ENCODE assay signal across 10 cellular contexts in genomic region chr16:31441956-31442355, GRCh38. TPM values are rescaled to one million over a fixed set of nuclear protein-coding genes. Genes with fewer than 3 reads are reported as not detected.
DNase-seq lines count a peak whose midpoint lies in the region; ATAC-seq and TF ChIP-seq lines count a peak whose summit lies in the region.
"Had no signal": no experiment of that assay in that cellular context is flagged by ENCODE, and none has a peak within 500 bp of the region (broad histone marks: within the 10 kb centered on the region; RNA-seq: fewer than 3 reads in every experiment).

No MANE protein-coding gene starts in this region.

- H2BK120ac ChIP-seq in mesenchymal stem cell (ENCODE audit: low read depth, low read length), result no peak overlapping the region

- no peak for ATAC-seq in body of pancreas

- H3K27me3 ChIP-seq in body of pancreas (no peaks in the 10 kb centered on the region), mesenchymal stem cell (ENCODE audit: control insufficient read depth in 1 of 2, insufficient read depth in 1 of 2, low read length in 2 of 2) (no peaks in the 10 kb centered on the region), tibial nerve (no peaks in the 10 kb centered on the region)

- H3K4me2 ChIP-seq in mesenchymal stem cell (ENCODE audit: low read length, poor library complexity, severe bottlenecking), result no peak overlapping the region

- no peak overlapping the region for H2BK15ac ChIP-seq in mesenchymal stem cell (ENCODE audit: low read depth, poor library complexity, severe bottlenecking)

- no peak overlapping the region for H3K14ac ChIP-seq in mesenchymal stem cell (ENCODE audit: low read length in 2 of 2)

- peak overlapping the region in 3 of 4 donors; percentile 91 to 94 (median 92) for H3K27ac ChIP-seq in body of pancreas
- no peak overlapping the region for H3K27ac ChIP-seq in mesenchymal stem cell (ENCODE audit: low read length, poor library complexity, severe bottlenecking)
- H3K27ac ChIP-seq in tibial nerve, result peak overlapping the region in 2 of 4 donors; percentile 78 to 88

- no peaks in the 10 kb centered on the region for H3K27me3 Mint-ChIP-seq in activated T-cell treated with anti-CD3 and anti-CD28 coated beads, Interleukin-2, amount 50 U/mL, for 24 hours

- H3K4me3 ChIP-seq in body of pancreas (peak overlapping the region; percentile 41 to 60), mesenchymal stem cell (ENCODE audit: insufficient read depth in 1 of 2, low read depth in 1 of 2, low read length in 2 of 2) (peak overlapping the region in 1 of 2 experiments; percentile 87), tibial nerve (peak overlapping the region; percentile 64 to 77 (median 72))

- H3K23ac ChIP-seq in mesenchymal stem cell (ENCODE audit: low read length in 2 of 2), result no peak overlapping the region

- no peak overlapping the region for H2BK5ac ChIP-seq in mesenchymal stem cell (ENCODE audit: low read depth, low read length, poor library complexity, severe bottlenecking)

- H3K9me3 Mint-ChIP-seq in activated T-cell treated with anti-CD3 and anti-CD28 coated beads, Interleukin-2, amount 50 U/mL, for 24 hours, result no peaks in the 10 kb centered on the region

- TF ChIP-seq EP300 in tibial nerve (IDR thresholded peaks at IDR 0.05), result no peak

- H2BK12ac ChIP-seq in mesenchymal stem cell (ENCODE audit: low read length in 2 of 2), result no peak overlapping the region

- peaks cover 26% of the 10 kb centered on the region for H3K4me1 Mint-ChIP-seq in activated T-cell treated with anti-CD3 and anti-CD28 coated beads, Interleukin-2, amount 50 U/mL, for 24 hours (ENCODE audit: low read depth)

- H3K36me3 ChIP-seq in body of pancreas (replicated peaks in 1 of 2; ENCODE audit: insufficient read depth in 1 of 2, low read depth in 2 of 2) (no peaks in the 10 kb centered on the region), mesenchymal stem cell (ENCODE audit: control insufficient read depth in 1 of 2, insufficient read depth in 2 of 2, low read depth in 1 of 2, low read length in 2 of 2) (no peaks in the 10 kb centered on the region), tibial nerve (no peaks in the 10 kb centered on the region)

- H3K9me3 ChIP-seq in body of pancreas, result no peaks in the 10 kb centered on the region
- H3K9me3 ChIP-seq in mesenchymal stem cell (ENCODE audit: control insufficient read depth, low read length), result no peaks in the 10 kb centered on the region
- no peaks in the 10 kb centered on the region for H3K9me3 ChIP-seq in tibial nerve

- H3K18ac ChIP-seq in mesenchymal stem cell (ENCODE audit: low read depth in 1 of 2, low read length in 2 of 2), result no peak overlapping the region

- H2AFZ ChIP-seq in mesenchymal stem cell (ENCODE audit: low read depth, low read length), result no peak overlapping the region

- H3K4me1 ChIP-seq in body of pancreas (peaks cover 8% of the 10 kb centered on the region), mesenchymal stem cell (ENCODE audit: control insufficient read depth, insufficient read depth, low read depth, low read length) (peaks cover 8% of the 10 kb centered on the region), tibial nerve (peaks cover 0 to 19% (median 0%) of the 10 kb centered on the region in 4 donors)

- DNase-seq in activated T-cell treated with anti-CD3 and anti-CD28 coated beads, Interleukin-2, amount 50 U/mL, for 24 hours, result no peak
- no peak for DNase-seq in activated T-cell treated with anti-CD3 and anti-CD28 coated beads, Interleukin-2, amount 50 U/mL, for 1 hour
- peak in 1 of 4 donors; percentile 35 for DNase-seq in body of pancreas
- DNase-seq in mesenchymal stem cell, result no peak
- no peak for DNase-seq in tibial nerve (ENCODE audit: low spot score in 2 of 2)
- DNase-seq in NCI-H1436 treated with DMSO at 0.1 percent for 48 hours (lab: John Stamatoyannopoulos, UW), result no peak
- DNase-seq in SIG-M5 treated with dmso at 0.1 percent for 504 hours (lab: John Stamatoyannopoulos, UW; ENCODE audit: unreplicated experiment), result no peak
- no peak for DNase-seq in activated CD4-positive, CD25-positive, alpha-beta regulatory T cell treated with anti-CD3 and anti-CD28 coated beads, Interleukin-2, amount 50 U/mL, for 72 hours
- DNase-seq: NCI-H1105 had no signal

- H3K9ac ChIP-seq in mesenchymal stem cell (ENCODE audit: low read length), result peak overlapping the region; percentile 92

- no peak overlapping the region for H2AK5ac ChIP-seq in mesenchymal stem cell (ENCODE audit: low read length, severe bottlenecking)

- H3K4ac ChIP-seq in mesenchymal stem cell (ENCODE audit: low read depth in 1 of 2, low read length in 2 of 2), result peak overlapping the region in 1 of 2 experiments; percentile 64

- no peak for TF ChIP-seq CTCF in body of pancreas (IDR thresholded peaks at IDR 0.05)
- no peak for TF ChIP-seq CTCF in tibial nerve (IDR thresholded peaks at IDR 0.05)

- H3K79me1 ChIP-seq in mesenchymal stem cell (replicated peaks; ENCODE audit: low read length, poor library complexity, severe bottlenecking), result no peaks in the 10 kb centered on the region

- TF ChIP-seq POLR2A in body of pancreas (IDR thresholded peaks at IDR 0.05) (no peak), tibial nerve (IDR thresholded peaks at IDR 0.05) (no peak)

- peak overlapping the region; percentile 41 for H3K27ac Mint-ChIP-seq in activated T-cell treated with anti-CD3 and anti-CD28 coated beads, Interleukin-2, amount 50 U/mL, for 24 hours

- H3K4me3 Mint-ChIP-seq in activated T-cell treated with anti-CD3 and anti-CD28 coated beads, Interleukin-2, amount 50 U/mL, for 24 hours, result peak overlapping the region; percentile 71

- H4K8ac ChIP-seq in mesenchymal stem cell (ENCODE audit: low read length), result no peak overlapping the region

- intact Hi-C loops in body of pancreas (cut with DNase I), result no loop called here

- WGBS in body of pancreas, 2 donors, result 58 to 71% methylated on average over 33 to 34 of the region's 34 CpGs
- WGBS in mesenchymal stem cell, result 86% methylated on average over 19 of the region's 34 CpGs
- WGBS in tibial nerve, 2 donors, result 59 to 73% methylated on average over 32 to 34 of the region's 34 CpGs

- no peaks in the 10 kb centered on the region for H3K36me3 Mint-ChIP-seq in activated T-cell treated with anti-CD3 and anti-CD28 coated beads, Interleukin-2, amount 50 U/mL, for 24 hours (ENCODE audit: low read depth)

- H4K91ac ChIP-seq in mesenchymal stem cell (ENCODE audit: low read length), result peak overlapping the region; percentile 61

RNA-seq across cellular contexts. Expression of gene ZNF843, which starts 0.6 kb away (rescaled TPM):
- 1 to 10 TPM; 3.6 to 4.7 TPM for total RNA-seq in body of pancreas
- 0.36 TPM for polyA plus RNA-seq in mesenchymal stem cell (2013, experiment 1 of 2)
- polyA plus RNA-seq in mesenchymal stem cell (2013, experiment 2 of 2), result 0.34 TPM
- 1 to 10 TPM; 1.5 to 2.5 (median 2.1) TPM for total RNA-seq in tibial nerve
- total RNA-seq: mononuclear cell had no signal

RNA-seq across cellular contexts. Expression of gene COX6A2, which starts 13.8 kb away (rescaled TPM):
- not detected for total RNA-seq in body of pancreas
- not detected for polyA plus RNA-seq in mesenchymal stem cell (2013, experiment 1 of 2)
- not detected for polyA plus RNA-seq in mesenchymal stem cell (2013, experiment 2 of 2)
- not detected for total RNA-seq in tibial nerve
- total RNA-seq: mononuclear cell had no signal

RNA-seq across cellular contexts. Expression of gene ARMC5, which starts 17.3 kb away (rescaled TPM):
- 10 to 100 TPM in 1 of 2 donors, 1 to 10 TPM in 1; 4.2 to 13.2 TPM for total RNA-seq in body of pancreas
- 5.3 TPM for polyA plus RNA-seq in mesenchymal stem cell (2013, experiment 1 of 2)
- polyA plus RNA-seq in mesenchymal stem cell (2013, experiment 2 of 2), result 5.0 TPM
- 10 to 100 TPM in 1 of 4 donors, 1 to 10 TPM in 3; 6.6 to 11.6 (median 9.1) TPM for total RNA-seq in tibial nerve

RNA-seq across cellular contexts. Expression of gene TGFB1I1, which starts 30.0 kb away (rescaled TPM):
- total RNA-seq in body of pancreas (10 to 100 TPM in 1 of 2 donors, 1 to 10 TPM in 1; 8.6 to 16.6 TPM), tibial nerve (10 to 100 TPM; 29.3 to 68.7 (median 53.5) TPM)
- 125 TPM for polyA plus RNA-seq in mesenchymal stem cell (2013, experiment 1 of 2)
- polyA plus RNA-seq in mesenchymal stem cell (2013, experiment 2 of 2), result 118 TPM

RNA-seq across cellular contexts. Expression of gene SLC5A2, which starts 41.0 kb away (rescaled TPM):
- under 1 TPM in 1 of 2 donors, not detected in 1; 0.26 TPM for total RNA-seq in body of pancreas
- not detected for polyA plus RNA-seq in mesenchymal stem cell (2013, experiment 1 of 2)
- not detected for polyA plus RNA-seq in mesenchymal stem cell (2013, experiment 2 of 2)
- not detected for total RNA-seq in tibial nerve
